ENCODE assay signal across 23 cellular contexts in genomic region chr1:3886106-3886670, GRCh38.
"Had no signal": no experiment of that assay in that cellular context is flagged by ENCODE, and none has a peak within 500 bp of the region (broad histone marks: within the 10 kb centered on the region; RNA-seq: fewer than 3 reads in every experiment).

No MANE protein-coding gene starts in this region.

- ATAC-seq: activated CD8-positive, alpha-beta memory T cell treated with anti-CD3 and anti-CD28 coated beads, Interleukin-2, amount 10 ng/mL, durations not matched to agents 7 days and 5 days; left cardiac atrium had no signal

- H3K27ac Mint-ChIP-seq: activated CD8-positive, alpha-beta memory T cell treated with anti-CD3 and anti-CD28 coated beads, Interleukin-2, amount 10 ng/mL, durations not matched to agents 7 days and 5 days; activated naive CD4-positive, alpha-beta T cell treated with anti-CD3 and anti-CD28 coated beads, Interleukin-2, amount 50 U/mL, for 24 hours; activated T-helper 2 cell treated with anti-CD3 and anti-CD28 coated beads, Interferon-gamma antibody, Interleukin-2, Interleukin-4, amounts not matched to agents 10 μg/mL and 5 μg/mL and 100 μg/mL, durations not matched to agents 14 hours and 24 hours and 36 hours; endodermal cell; nephron had no signal

- H3K9me3 ChIP-seq: suprapubic skin, transverse colon, uterus had no signal

- H3K36me3 ChIP-seq: uterus had no signal

- H3K4me1 Mint-ChIP-seq: endodermal cell, nephron had no signal

- H3K9me3 Mint-ChIP-seq: activated naive CD4-positive, alpha-beta T cell treated with anti-CD3 and anti-CD28 coated beads, Interleukin-2, amount 50 U/mL, for 24 hours; activated T-helper 2 cell treated with anti-CD3 and anti-CD28 coated beads, Interferon-gamma antibody, Interleukin-2, Interleukin-4, amounts not matched to agents 10 μg/mL and 5 μg/mL and 100 μg/mL, durations not matched to agents 14 hours and 24 hours and 36 hours; endodermal cell; nephron had no signal

- H3K4me3 ChIP-seq: cardiac muscle cell, suprapubic skin, transverse colon, uterus had no signal

- H3K27me3 ChIP-seq: cardiac muscle cell, suprapubic skin, transverse colon, uterus had no signal

- H3K4me1 ChIP-seq: suprapubic skin, uterus had no signal

- H3K4me3 Mint-ChIP-seq: activated CD8-positive, alpha-beta memory T cell treated with anti-CD3 and anti-CD28 coated beads, Interleukin-2, amount 10 ng/mL, durations not matched to agents 7 days and 5 days; activated naive CD4-positive, alpha-beta T cell treated with anti-CD3 and anti-CD28 coated beads, Interleukin-2, amount 50 U/mL, for 24 hours; endodermal cell; nephron had no signal

- H3K27ac ChIP-seq: cardiac muscle cell, epithelial cell of prostate, suprapubic skin, transverse colon, uterus, WERI-Rb-1 had no signal

- DNase-seq: activated CD4-positive, alpha-beta T cell treated with anti-CD3 and anti-CD28 coated beads for 1 hour; activated CD4-positive, alpha-beta T cell treated with anti-CD3 and anti-CD28 coated beads, Interleukin-2, amount 50 U/mL, for 48 hours; activated CD8-positive, alpha-beta memory T cell treated with anti-CD3 and anti-CD28 coated beads, Interleukin-2, amount 10 ng/mL, durations not matched to agents 7 days and 5 days; activated T-cell treated with anti-CD3 and anti-CD28 coated beads, Interleukin-2, amount 50 U/mL, for 1 hour; endodermal cell; foreskin fibroblast; left cardiac atrium; occipital lobe; retina; stimulated activated CD4-positive, alpha-beta T cell treated with anti-CD3 and anti-CD28 coated beads, Interleukin-12 subunit alpha, Interleukin-12 subunit beta, amount 100 ng/mL, for 4 hours; stimulated activated CD4-positive, alpha-beta T cell treated with anti-CD3 and anti-CD28 coated beads, Interleukin-1b, Interleukin-23, amount 100 ng/mL, for 48 hours; stimulated activated naive CD4-positive, alpha-beta T cell treated with Interleukin-2 at 50 U/mL for 16 hours; SW 1271; T-helper 2 cell; transverse colon; uterus; WERI-Rb-1 had no signal

- H3K27me3 Mint-ChIP-seq: activated CD8-positive, alpha-beta memory T cell treated with anti-CD3 and anti-CD28 coated beads, Interleukin-2, amount 10 ng/mL, durations not matched to agents 7 days and 5 days; activated naive CD4-positive, alpha-beta T cell treated with anti-CD3 and anti-CD28 coated beads, Interleukin-2, amount 50 U/mL, for 24 hours had no signal
